ENCODE assay signal across 8 cellular contexts in genomic region chr2:171923206-171923605, GRCh38. TPM values are rescaled to one million over a fixed set of nuclear protein-coding genes. Genes with fewer than 3 reads are reported as not detected.
A peak's percentile ranks its signal among the peaks of the same experiment; 100 is the strongest.
DNase-seq lines count a peak whose midpoint lies in the region; ATAC-seq and TF ChIP-seq lines count a peak whose summit lies in the region.

No MANE protein-coding gene starts in this region.

- H4K20me1 ChIP-seq in GM23248 (ENCODE audit: insufficient read depth) (no peaks in the 10 kb centered on the region), fibroblast of lung (ENCODE audit: control insufficient read depth, extremely low read depth, insufficient read depth, low read length) (no peaks in the 10 kb centered on the region)

- H3K4me1 ChIP-seq in GM23248 (ENCODE audit: insufficient read depth) (peaks cover 17% of the 10 kb centered on the region), fibroblast of lung (ENCODE audit: control insufficient read depth, extremely low read depth, insufficient read depth, low read length) (no peaks in the 10 kb centered on the region)

- H3K36me3 Mint-ChIP-seq in T-cell: peaks cover 7% of the 10 kb centered on the region
- peaks cover 2% of the 10 kb centered on the region for H3K36me3 Mint-ChIP-seq in progenitor cell of endocrine pancreas (ENCODE audit: insufficient read depth)

- H3K4me2 ChIP-seq in GM23248 (ENCODE audit: unreplicated experiment) (peak overlapping the region; percentile 91), fibroblast of lung (ENCODE audit: extremely low read depth, insufficient read depth, low read length) (peak overlapping the region; percentile 93)

- H3K4me3 Mint-ChIP-seq in T-cell (peak overlapping the region; percentile 97 to 99 (median 99)), progenitor cell of endocrine pancreas (ENCODE audit: low read depth) (peak overlapping the region; percentile 87)

- in situ Hi-C loops in GM23248 (cut with MboI) (no loop called here), G401 (cut with HindIII; ENCODE audit: low sequenced_read_pairs) (no loop called here)

- peak overlapping the region; percentile 95 for H3K9ac ChIP-seq in GM23248
- H3K9ac ChIP-seq in fibroblast of lung (ENCODE audit: insufficient read depth, low read length): peak overlapping the region; percentile 84

- H3K27ac Mint-ChIP-seq in T-cell (peak overlapping the region; percentile 96 to 97), progenitor cell of endocrine pancreas (peak overlapping the region; percentile 97)

- no peaks in the 10 kb centered on the region for H3K9me3 ChIP-seq in GM23248 (ENCODE audit: low read depth)
- no peaks in the 10 kb centered on the region for H3K9me3 ChIP-seq in fibroblast of lung (ENCODE audit: control insufficient read depth, insufficient read depth, low read depth, low read length)

- DNase-seq in AG09309 (ENCODE audit: low read depth) (peak; percentile 18), GM23248 (peak; percentile 71), T-cell (no peak), fibroblast of lung (ENCODE audit: low read depth in 2 of 2) (peak; percentile 33 to 58), progenitor cell of endocrine pancreas (ENCODE audit: low spot score, unreplicated experiment) (no peak), G401 (ENCODE audit: low spot score) (no peak), RPMI8226 (no peak), NOMO-1 treated with DMSO at 0.1 percent for 48 hours (lab: John Stamatoyannopoulos, UW; ENCODE audit: unreplicated experiment) (no peak)

- H3K27me3 ChIP-seq in GM23248 (replicated peaks; ENCODE audit: insufficient read depth) (no peaks in the 10 kb centered on the region), fibroblast of lung (ENCODE audit: control insufficient read depth, insufficient read depth, low read length) (no peaks in the 10 kb centered on the region)

- 1 to 3% methylated on average over 13 of the region's 13 CpGs for WGBS in GM23248 (ENCODE audit: low coverage in 1 of 2, low lambda C conversion rate in 2 of 2, missing lambda C conversion rate in 2 of 2), 2 experiments

- H3K9me3 Mint-ChIP-seq in T-cell: no peaks in the 10 kb centered on the region
- no peaks in the 10 kb centered on the region for H3K9me3 Mint-ChIP-seq in progenitor cell of endocrine pancreas (ENCODE audit: low read depth)

- H3F3A ChIP-seq in GM23248 (ENCODE audit: insufficient read depth): peaks cover 24% of the 10 kb centered on the region

- TF ChIP-seq CTCF in AG09309 (IDR thresholded peaks at IDR 0.05; ENCODE audit: control insufficient read depth, insufficient read depth, low read depth, low read length, missing control alignments) (no peak), fibroblast of lung (conservative IDR thresholded peaks at IDR 0.05 in 1 of 2, IDR thresholded peaks at IDR 0.05 in 1 of 2; ENCODE audit: low read depth in 1 of 2, low read length in 2 of 2) (no peak), progenitor cell of endocrine pancreas (IDR thresholded peaks at IDR 0.05; ENCODE audit: unreplicated experiment) (no peak)

- H3K4me3 ChIP-seq in AG09309 (ENCODE audit: control insufficient read depth, low read depth, low read length) (peak overlapping the region; percentile 87), GM23248 (peak overlapping the region; percentile 88), fibroblast of lung (replicated peaks in 1 of 4; ENCODE audit: control extremely low read depth in 1 of 4, insufficient read depth in 1 of 4, low read depth in 3 of 4, low read length in 4 of 4) (peak overlapping the region; percentile 68 to 99 (median 90))

- H3K27ac ChIP-seq in GM23248: peak overlapping the region; percentile 94
- H3K27ac ChIP-seq in fibroblast of lung (ENCODE audit: insufficient read depth, low read length): peak overlapping the region; percentile 96

- H2AFZ ChIP-seq in GM23248: peak overlapping the region; percentile 97
- peak overlapping the region; percentile 2 for H2AFZ ChIP-seq in fibroblast of lung (ENCODE audit: low read length)

- CTCF ChIA-PET in T-cell (lab: Charles Lee): no interaction called here

- H3K79me2 ChIP-seq in GM23248 (ENCODE audit: insufficient read depth): peaks cover 55% of the 10 kb centered on the region
- H3K79me2 ChIP-seq in fibroblast of lung (ENCODE audit: control insufficient read depth, insufficient read depth, low read length): peaks cover 46% of the 10 kb centered on the region

- peaks cover 43 to 52% (median 48%) of the 10 kb centered on the region in 3 donors for H3K4me1 Mint-ChIP-seq in T-cell
- H3K4me1 Mint-ChIP-seq in progenitor cell of endocrine pancreas (ENCODE audit: low read depth): peaks cover 12% of the 10 kb centered on the region

- POLR2A ChIA-PET in T-cell (lab: Charles Lee): interaction anchor here in 1 of 2 donors (1.9 kb wide), 1 partner anchor 31 kb away, joined by 7 read pairs; no protein-coding TSS in a partner anchor

- ATAC-seq in T-cell (replicated peaks in 1 of 4): no peak

- H3K27me3 Mint-ChIP-seq in T-cell (no peaks in the 10 kb centered on the region), progenitor cell of endocrine pancreas (peaks cover 5% of the 10 kb centered on the region)

- H3K36me3 ChIP-seq in GM23248 (ENCODE audit: low read depth) (0 out of 2 replicates have a peak, but pooled peaks cover 11% of the 10 kb centered on the region), fibroblast of lung (ENCODE audit: control insufficient read depth, insufficient read depth, low read length) (no peaks in the 10 kb centered on the region)

- no peaks in the 10 kb centered on the region for H3K9me2 ChIP-seq in GM23248 (ENCODE audit: insufficient read depth)

RNA-seq across cellular contexts. Expression of gene HAT1, which starts 0.9 kb away (rescaled TPM):
- total RNA-seq in GM23248 (2014; rRNA removed; shearing (Covaris generic)): 43.6 and 56.6 TPM in 2 replicates
- polyA plus RNA-seq in GM23248 (2016; fragmentation: Nextera tagmentation; extraction: Ambion mirVana) (96.2 and 100 TPM in 2 replicates), fibroblast of lung (57.7 and 84.9 TPM in 2 replicates)
- total RNA-seq in T-cell (10 to 100 TPM; 18.0 to 24.8 (median 22.9) TPM), fibroblast of lung (23.0 and 25.9 TPM in 2 replicates), progenitor cell of endocrine pancreas (40.5 and 41.2 TPM in 2 replicates)
- 32.9 and 52.3 TPM in 2 replicates for polyA plus RNA-seq in fibroblast of lung (2012)
- polyA minus RNA-seq in fibroblast of lung (ENCODE audit: low replicate concordance): 1.0 and 2.7 TPM in 2 replicates
- 65.3 and 122 TPM in 2 replicates for total RNA-seq in G401 (2014; rRNA removed; shearing (Covaris generic))

RNA-seq across cellular contexts. Expression of gene SLC25A12, which starts 29.2 kb away (rescaled TPM):
- 17.6 and 21.0 TPM in 2 replicates for total RNA-seq in GM23248 (2014; rRNA removed; shearing (Covaris generic))
- 13.7 and 15.1 TPM in 2 replicates for polyA plus RNA-seq in GM23248 (2016; fragmentation: Nextera tagmentation; extraction: Ambion mirVana)
- 10 to 100 TPM; 11.7 to 19.0 (median 13.3) TPM for total RNA-seq in T-cell
- 16.9 and 21.5 TPM in 2 replicates for total RNA-seq in fibroblast of lung
- 25.9 and 26.7 TPM in 2 replicates for polyA plus RNA-seq in fibroblast of lung
- polyA plus RNA-seq in fibroblast of lung (2012): 13.9 and 15.6 TPM in 2 replicates
- polyA minus RNA-seq in fibroblast of lung (ENCODE audit: low replicate concordance): 6.8 and 11.0 TPM in 2 replicates
- total RNA-seq in progenitor cell of endocrine pancreas: 8.6 and 13.9 TPM in 2 replicates
- total RNA-seq in G401 (2014; rRNA removed; shearing (Covaris generic)): 24.5 and 24.7 TPM in 2 replicates

Comparison
In these comparisons a context has a peak if more than half of its experiments do, and no peak if none do; other contexts are left out.
1. DNase-seq: peak in AG09309 (single experiment), GM23248 (single experiment) and fibroblast of lung (2 of 2); none in T-cell (0 of 34), progenitor cell of endocrine pancreas (single experiment), G401 (single experiment), RPMI8226 (single experiment) and NOMO-1 treated with DMSO at 0.1 percent for 48 hours (single experiment).
2. Peak in every context shown above with its lines, with median percentiles within 50 percentile points of each other: H3K4me3 ChIP-seq.